Comparison of ENCODE assay signal across 18 cellular contexts in the genomic region with DNA sequence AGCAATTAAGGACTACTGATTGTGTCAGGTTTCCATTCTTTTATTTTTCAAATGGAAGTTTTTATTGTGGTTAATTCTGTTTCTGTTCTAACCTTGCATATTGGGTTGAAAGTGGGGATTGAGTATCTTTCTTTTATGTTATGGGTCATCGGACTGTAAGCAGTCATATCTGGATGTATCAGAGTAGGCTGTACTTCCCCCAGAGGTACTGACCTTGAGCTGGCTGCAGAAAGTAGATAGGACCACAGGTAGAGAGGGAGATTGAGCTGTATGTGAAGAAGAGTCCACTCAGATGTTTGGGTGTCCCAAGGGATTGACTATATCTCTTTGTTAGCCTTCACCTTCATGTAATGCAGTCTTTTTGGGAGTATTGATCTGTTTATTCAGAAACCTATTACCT.
"Had no signal": no experiment of that assay in that cellular context is flagged by ENCODE, and none has a peak within 500 bp of the region (broad histone marks: within the 10 kb centered on the region; RNA-seq: fewer than 3 reads in every experiment).

No MANE protein-coding gene starts in this region.

- H3K4me1 Mint-ChIP-seq: activated naive CD8-positive, alpha-beta T cell treated with anti-CD3 and anti-CD28 coated beads, Interleukin-2, amount 10 ng/mL, durations not matched to agents 7 days and 5 days had no signal

- H3K27ac Mint-ChIP-seq: activated CD8-positive, alpha-beta T cell treated with anti-CD3 and anti-CD28 coated beads for 36 hours; activated naive CD8-positive, alpha-beta T cell treated with anti-CD3 and anti-CD28 coated beads, Interleukin-2, amount 10 ng/mL, durations not matched to agents 7 days and 5 days; T-helper 1 cell treated with Interleukin-12 subunit alpha and Interleukin-12 subunit beta and Interleukin-4 antibody, amounts not matched to agents 30 μg/mL and 1 μg/mL, for 36 hours had no signal

- H3K4me3 ChIP-seq: adrenal gland, breast epithelium had no signal

- FAIRE-seq: RCC 7860 had no signal

- H3K36me3 Mint-ChIP-seq: activated naive CD8-positive, alpha-beta T cell treated with anti-CD3 and anti-CD28 coated beads, Interleukin-2, amount 10 ng/mL, durations not matched to agents 7 days and 5 days had no signal

- H3K36me3 ChIP-seq: adrenal gland, breast epithelium had no signal

- H3K9me3 ChIP-seq: adrenal gland had no signal

- DNase-seq: activated CD4-positive, alpha-beta T cell treated with anti-CD3 and anti-CD28 coated beads for 4 hours; activated CD8-positive, alpha-beta memory T cell treated with anti-CD3 and anti-CD28 coated beads, Interleukin-2, amount 50 U/mL, for 4 hours; activated CD8-positive, alpha-beta T cell treated with anti-CD3 and anti-CD28 coated beads for 36 hours; activated naive CD4-positive, alpha-beta T cell treated with anti-CD3 and anti-CD28 coated beads, Interleukin-2, amount 50 U/mL, for 16 hours; activated naive CD8-positive, alpha-beta T cell treated with anti-CD3 and anti-CD28 coated beads, Interleukin-2, amount 10 ng/mL, durations not matched to agents 7 days and 5 days; adrenal gland; aorta; caudate nucleus; NCI-H1092; NCI-H1417; NCI-H1694; NCI-H2029 treated with DMSO at 0.1 percent for 48 hours; NCI-H510A treated with DMSO at 0.1 percent for 48 hours; SHP77 had no signal

- H3K27me3 ChIP-seq: adrenal gland, breast epithelium had no signal

- H3K9me3 Mint-ChIP-seq: activated CD8-positive, alpha-beta T cell treated with anti-CD3 and anti-CD28 coated beads for 36 hours; activated naive CD8-positive, alpha-beta T cell treated with anti-CD3 and anti-CD28 coated beads, Interleukin-2, amount 10 ng/mL, durations not matched to agents 7 days and 5 days; T-helper 1 cell treated with Interleukin-12 subunit alpha and Interleukin-12 subunit beta and Interleukin-4 antibody, amounts not matched to agents 30 μg/mL and 1 μg/mL, for 36 hours had no signal

- ATAC-seq: activated CD8-positive, alpha-beta T cell treated with anti-CD3 and anti-CD28 coated beads for 36 hours; PC-3 had no signal

- H3K4me3 Mint-ChIP-seq: activated CD8-positive, alpha-beta T cell treated with anti-CD3 and anti-CD28 coated beads for 36 hours; activated naive CD8-positive, alpha-beta T cell treated with anti-CD3 and anti-CD28 coated beads, Interleukin-2, amount 10 ng/mL, durations not matched to agents 7 days and 5 days; T-helper 1 cell treated with Interleukin-12 subunit alpha and Interleukin-12 subunit beta and Interleukin-4 antibody, amounts not matched to agents 30 μg/mL and 1 μg/mL, for 36 hours had no signal

- H3K4me1 ChIP-seq: breast epithelium had no signal

- H3K27ac ChIP-seq: adrenal gland, breast epithelium had no signal
